Comparison of ENCODE assay signal across 32 cellular contexts in the genomic region with DNA sequence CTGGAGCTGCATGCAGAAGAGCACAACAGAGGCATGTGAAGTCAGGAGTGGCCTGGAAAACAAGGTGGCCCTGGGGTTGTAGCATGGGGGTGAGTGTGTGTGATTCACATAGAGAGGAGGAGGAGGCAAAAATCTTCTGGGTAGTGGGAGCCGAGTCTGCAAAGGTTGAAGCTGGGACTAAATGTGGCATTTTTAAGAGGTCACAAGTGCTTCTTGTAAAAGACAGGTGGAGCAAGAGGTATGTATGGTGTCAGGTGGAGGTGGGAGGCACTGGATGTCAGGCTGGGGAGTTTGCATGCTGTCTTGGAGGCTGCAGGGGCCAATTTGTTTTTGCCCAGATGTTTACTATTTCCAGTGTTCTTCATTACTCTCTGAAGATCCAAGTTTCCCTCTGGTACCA. TPM values are rescaled to one million over a fixed set of nuclear protein-coding genes. Genes with fewer than 3 reads are reported as not detected.
"Had no signal": no experiment of that assay in that cellular context is flagged by ENCODE, and none has a peak within 500 bp of the region (broad histone marks: within the 10 kb centered on the region; RNA-seq: fewer than 3 reads in every experiment).

No MANE protein-coding gene starts in this region.

- H3K36me3 Mint-ChIP-seq: neural progenitor cell; stimulated activated effector memory CD8-positive, alpha-beta T cell treated with anti-CD3 and anti-CD28 coated beads, Interleukin-12 subunit alpha, Interleukin-12 subunit beta, amount 100 ng/mL, for 72 hours had no signal

- H3K4me3 Mint-ChIP-seq: naive thymus-derived CD4-positive, alpha-beta T cell; nephron; neural progenitor cell; stimulated activated effector memory CD8-positive, alpha-beta T cell treated with anti-CD3 and anti-CD28 coated beads, Interleukin-12 subunit alpha, Interleukin-12 subunit beta, amount 100 ng/mL, for 72 hours had no signal

- ATAC-seq: gastroesophageal sphincter; heart left ventricle; left cardiac atrium; left lung; naive thymus-derived CD4-positive, alpha-beta T cell; right cardiac atrium; stimulated activated effector memory CD8-positive, alpha-beta T cell treated with anti-CD3 and anti-CD28 coated beads, Interleukin-12 subunit alpha, Interleukin-12 subunit beta, amount 100 ng/mL, for 72 hours had no signal

- H3K9me3 ChIP-seq: prostate gland, thyroid gland, vagina had no signal

- H3K4me1 ChIP-seq: esophagus muscularis mucosa, foreskin keratinocyte, gastroesophageal sphincter, heart left ventricle, left lung, neural progenitor cell, parathyroid adenoma, prostate gland, sigmoid colon, stomach, thyroid gland, vagina had no signal

- H3K4me2 ChIP-seq: hepatocyte, neural progenitor cell had no signal

- H3K79me2 ChIP-seq: hepatocyte, parathyroid adenoma had no signal

- H3K4me1 Mint-ChIP-seq: naive thymus-derived CD4-positive, alpha-beta T cell; neural progenitor cell; stimulated activated effector memory CD8-positive, alpha-beta T cell treated with anti-CD3 and anti-CD28 coated beads, Interleukin-12 subunit alpha, Interleukin-12 subunit beta, amount 100 ng/mL, for 72 hours had no signal

- H3K27ac ChIP-seq: dorsolateral prefrontal cortex, esophagus muscularis mucosa, foreskin keratinocyte, gastroesophageal sphincter, heart left ventricle, hepatocyte, left lung, neural progenitor cell, parathyroid adenoma, prostate gland, sigmoid colon, stomach, thyroid gland, vagina had no signal

- H3K27me3 ChIP-seq: dorsolateral prefrontal cortex, esophagus muscularis mucosa, gastroesophageal sphincter, hepatocyte, left lung, sigmoid colon, stomach, thyroid gland, vagina had no signal

- H2AFZ ChIP-seq: hepatocyte, neural progenitor cell, parathyroid adenoma had no signal

- H3K4me3 ChIP-seq: dorsolateral prefrontal cortex, esophagus muscularis mucosa, gastroesophageal sphincter, heart left ventricle, hepatocyte, left lung, neural progenitor cell, prostate gland, sigmoid colon, stomach, thyroid gland, vagina had no signal

- DNase-seq: dorsolateral prefrontal cortex; effector CD4-positive, alpha-beta T cell; heart left ventricle; left cardiac atrium; left lung; mesenchymal stem cell; midbrain; naive thymus-derived CD4-positive, alpha-beta T cell; right cardiac atrium; sigmoid colon; stimulated activated CD4-positive, alpha-beta T cell treated with anti-CD3 and anti-CD28 coated beads, Interleukin-2, amount 100 ng/mL, for 24 hours; stimulated activated CD4-positive, alpha-beta T cell treated with anti-CD3 and anti-CD28 coated beads, Interleukin-4, amount 100 ng/mL, for 24 hours; stimulated activated naive CD4-positive, alpha-beta T cell treated with Interleukin-2 at 50 U/mL for 16 hours; stomach; thyroid gland; trophoblast cell had no signal

- H3K27ac Mint-ChIP-seq: naive thymus-derived CD4-positive, alpha-beta T cell; nephron; neural progenitor cell; stimulated activated effector memory CD8-positive, alpha-beta T cell treated with anti-CD3 and anti-CD28 coated beads, Interleukin-12 subunit alpha, Interleukin-12 subunit beta, amount 100 ng/mL, for 72 hours had no signal

- H3K9ac ChIP-seq: neural progenitor cell, parathyroid adenoma had no signal

- H3K36me3 ChIP-seq: esophagus muscularis mucosa, gastroesophageal sphincter, heart left ventricle, left lung, neural progenitor cell, prostate gland, sigmoid colon, stomach, thyroid gland, vagina had no signal

RNA-seq across cellular contexts. Expression of a gene that starts 42.4 kb away (rescaled TPM):
- total RNA-seq: endothelial cell of umbilical vein, epithelial cell of proximal tubule, fibroblast of lung, foreskin keratinocyte, lower leg skin, mucosa of gallbladder, temporal lobe had no signal
- polyA plus RNA-seq: endothelial cell of umbilical vein, fibroblast of lung, foreskin keratinocyte, heart left ventricle, hepatocyte, stomach had no signal
